9 cellular contexts compared by ENCODE assay signal in genomic region chr1:206106328-206107167, GRCh38. TPM values are rescaled to one million over a fixed set of nuclear protein-coding genes. Genes with fewer than 3 reads are reported as not detected.
DNase-seq lines count a peak whose midpoint lies in the region; ATAC-seq and TF ChIP-seq lines count a peak whose summit lies in the region.
"Had no signal": no experiment of that assay in that cellular context is flagged by ENCODE, and none has a peak within 500 bp of the region (broad histone marks: within the 10 kb centered on the region; RNA-seq: fewer than 3 reads in every experiment).

No MANE protein-coding gene starts in this region.

- no peaks in the 10 kb centered on the region for H3K4me1 ChIP-seq in liver (ENCODE audit: control insufficient read depth in 4 of 4, insufficient read depth in 4 of 4, low read length in 3 of 4)

- TF ChIP-seq RAD21 in liver (IDR thresholded peaks at IDR 0.05), result peak; percentile 97 to 98

- TF ChIP-seq CTCF in chondrocyte (IDR thresholded peaks at IDR 0.05), result peak; percentile 96
- peak; percentile 89 for TF ChIP-seq CTCF in liver (IDR thresholded peaks at IDR 0.05; ENCODE audit: low read depth, low read length, missing input control)

- no peaks in the 10 kb centered on the region for H3K9me3 Mint-ChIP-seq in chondrocyte (ENCODE audit: low read depth)
- H3K9me3 Mint-ChIP-seq: dendritic cell treated with granulocyte-macrophage colony-stimulating factor and Interleukin-4, amounts not matched to agents 40 ng/mL and 50 ng/mL, for 4 days had no signal

- H3K27ac ChIP-seq in liver (ENCODE audit: low read depth in 1 of 2, low read length in 2 of 2), result no peak overlapping the region

- 40% methylated on average over 8 of the region's 8 CpGs for WGBS in liver

- peak overlapping the region; percentile 63 for H3K27ac Mint-ChIP-seq in chondrocyte (ENCODE audit: unreplicated experiment)
- H3K27ac Mint-ChIP-seq: dendritic cell treated with granulocyte-macrophage colony-stimulating factor and Interleukin-4, amounts not matched to agents 40 ng/mL and 50 ng/mL, for 4 days had no signal

- ATAC-seq in HG03103 (IDR thresholded peaks at IDR 0.05; ENCODE audit: low read depth, unreplicated experiment) (peak; percentile 58), GM19035 (IDR thresholded peaks at IDR 0.05; ENCODE audit: unreplicated experiment) (no peak)

- H3K4me3 ChIP-seq in liver (ENCODE audit: low read depth in 1 of 3, low read length in 3 of 3), result no peak overlapping the region

- no peaks in the 10 kb centered on the region for H3K36me3 Mint-ChIP-seq in chondrocyte (ENCODE audit: low read depth)

- DNase-seq in DMS153 (lab: John Stamatoyannopoulos, UW) (peak; percentile 57), NCI-H446 treated with DMSO at 0.1 percent for 48 hours (lab: John Stamatoyannopoulos, UW) (peak; percentile 7), chondrocyte (ENCODE audit: low spot score) (no peak)
- peak; percentile 64 to 70 for DNase-seq in activated CD4-positive, alpha-beta T cell treated with anti-CD3 and anti-CD28 coated beads for 24 hours (ENCODE audit: low read depth in 2 of 2)
- peak; percentile 65 to 79 (median 70) for DNase-seq in stimulated activated CD4-positive, alpha-beta T cell treated with anti-CD3 and anti-CD28 coated beads, TNF-alpha, amount 100 ng/mL, for 24 hours (ENCODE audit: low read depth in 3 of 3)

- no peak overlapping the region for H3K4me3 Mint-ChIP-seq in chondrocyte (ENCODE audit: unreplicated experiment)
- H3K4me3 Mint-ChIP-seq: dendritic cell treated with granulocyte-macrophage colony-stimulating factor and Interleukin-4, amounts not matched to agents 40 ng/mL and 50 ng/mL, for 4 days had no signal

- H3K9ac ChIP-seq in liver (ENCODE audit: low read depth in 1 of 2, low read length in 2 of 2), result no peak overlapping the region

- peaks cover 14% of the 10 kb centered on the region for H3K27me3 Mint-ChIP-seq in chondrocyte (ENCODE audit: low read depth)

- no peaks in the 10 kb centered on the region for H3K9me3 ChIP-seq in liver (ENCODE audit: control insufficient read depth in 4 of 4, low read length in 3 of 4)

- H3K36me3 ChIP-seq in liver (ENCODE audit: control insufficient read depth in 4 of 4, insufficient read depth in 3 of 4, low read depth in 1 of 4, low read length in 3 of 4), result no peaks in the 10 kb centered on the region

- peaks cover 3% of the 10 kb centered on the region for H3K4me1 Mint-ChIP-seq in chondrocyte (ENCODE audit: low read depth)

- H3K27me3 ChIP-seq in liver (ENCODE audit: control insufficient read depth in 4 of 4, insufficient read depth in 4 of 4, low read length in 3 of 4), result no peaks in the 10 kb centered on the region

TF ChIP-seq in liver, 16 proteins besides CTCF, POLR2A, EP300 and RAD21:
- no peak for TF ChIP-seq TAF1 (conservative IDR thresholded peaks at IDR 0.05)
- no peak for TF ChIP-seq JUND (IDR thresholded peaks at IDR 0.05)
- TF ChIP-seq FOXA1 (IDR thresholded peaks at IDR 0.05), result no peak

RNA-seq across cellular contexts. Expression of gene AVPR1B, which starts 10.6 kb away (rescaled TPM):
- total RNA-seq in chondrocyte (not detected in 3 replicates), liver (not detected)
- polyA plus RNA-seq in liver, result not detected

RNA-seq across cellular contexts. Expression of gene RHEX, which starts 53.6 kb away (rescaled TPM):
- total RNA-seq in chondrocyte (not detected in 3 replicates), liver (1 to 10 TPM in 1 of 2 donors, under 1 TPM in 1; 0.67 to 2.8 TPM)
- polyA plus RNA-seq in liver, result under 1 TPM; 0.15 to 0.26 TPM
